Comparison of ENCODE assay signal across 2 cellular contexts in genomic region chr3:120442975-120443517, GRCh38.
TF ChIP-seq lines count a peak whose summit lies in the region.

No MANE protein-coding gene starts in this region.

TF ChIP-seq in H1, 55 proteins besides CTCF, POLR2A, EP300 and RAD21:
- TF ChIP-seq NANOG (IDR thresholded peaks at IDR 0.05; ENCODE audit: insufficient read depth, low read depth, low read length, poor library complexity, severe bottlenecking): no peak
- no peak for TF ChIP-seq ZNF274 (IDR thresholded peaks at IDR 0.05; ENCODE audit: borderline replicate concordance, extremely low read depth, low read length)
- no peak for TF ChIP-seq GTF2F1 (IDR thresholded peaks at IDR 0.05; ENCODE audit: borderline replicate concordance, low read depth, low read length)
- TF ChIP-seq SP4 (IDR thresholded peaks at IDR 0.05; ENCODE audit: low read length): no peak
- no peak for TF ChIP-seq ASH2L (IDR thresholded peaks at IDR 0.05; ENCODE audit: low read length)
- no peak for TF ChIP-seq FOSL1 (IDR thresholded peaks at IDR 0.05; ENCODE audit: insufficient read depth, low read depth, low read length)
TF ChIP-seq in H1: peak in this region for 0.

TF ChIP-seq in neural cell, 6 proteins besides CTCF, POLR2A, EP300 and RAD21:
- TF ChIP-seq REST (IDR thresholded peaks at IDR 0.05; ENCODE audit: borderline replicate concordance): no peak
- TF ChIP-seq SMC3 (conservative IDR thresholded peaks at IDR 0.05; ENCODE audit: poor library complexity): no peak
- TF ChIP-seq POLR2AphosphoS5 (IDR thresholded peaks at IDR 0.05): no peak
- TF ChIP-seq TAF1 (IDR thresholded peaks at IDR 0.05; ENCODE audit: low read depth): no peak
- TF ChIP-seq MXI1 (conservative IDR thresholded peaks at IDR 0.05; ENCODE audit: poor library complexity, severe bottlenecking): no peak
- no peak for TF ChIP-seq EZH2 (IDR thresholded peaks at IDR 0.05; ENCODE audit: borderline replicate concordance, insufficient read depth, low read length, poor library complexity, severe bottlenecking)
